ENCODE assay signal across 12 cellular contexts in the genomic region with DNA sequence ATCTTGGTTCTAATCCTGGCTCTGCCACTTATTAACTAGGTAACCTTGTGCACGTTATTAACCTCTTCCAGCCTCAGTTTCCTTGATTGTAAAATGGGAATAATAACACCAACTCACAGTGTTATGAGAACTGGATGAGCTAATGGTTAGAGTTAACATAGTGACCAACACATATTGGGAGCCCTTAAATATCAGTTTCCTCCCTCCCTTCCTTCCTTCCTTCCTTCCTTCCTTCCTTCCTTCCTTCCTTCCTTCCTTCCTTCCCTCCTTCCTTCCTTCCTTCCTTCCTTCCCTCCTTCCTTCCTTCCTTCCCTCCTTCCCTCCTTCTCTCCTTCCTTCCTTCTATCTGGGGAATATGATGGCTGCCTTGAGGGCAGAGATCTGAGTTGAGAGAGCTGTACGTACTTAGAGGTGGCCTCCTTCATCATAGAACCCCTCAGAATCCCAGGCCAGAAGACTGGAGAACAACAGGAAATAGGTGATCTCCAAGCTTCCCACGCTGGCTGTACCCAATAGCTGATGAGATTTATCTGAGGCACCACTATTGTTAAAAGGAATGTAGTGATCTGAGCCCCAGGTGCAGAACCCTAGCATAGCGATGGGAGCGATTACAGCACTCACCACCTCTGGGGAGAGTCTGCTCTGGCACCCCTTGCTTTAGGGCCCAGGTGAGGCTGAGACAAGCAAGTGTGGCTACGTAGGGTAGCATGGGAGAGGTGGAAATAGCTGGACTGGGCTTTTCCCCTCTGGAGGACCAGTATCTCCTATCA. TPM values are rescaled to one million over a fixed set of nuclear protein-coding genes. Genes with fewer than 3 reads are reported as not detected.
A peak's percentile ranks its signal among the peaks of the same experiment; 100 is the strongest.
DNase-seq lines count a peak whose midpoint lies in the region; ATAC-seq and TF ChIP-seq lines count a peak whose summit lies in the region.
"Had no signal": no experiment of that assay in that cellular context is flagged by ENCODE, and none has a peak within 500 bp of the region (broad histone marks: within the 10 kb centered on the region; RNA-seq: fewer than 3 reads in every experiment).

No MANE protein-coding gene starts in this region.

- DNase-seq in CD4-positive, CD25-positive, alpha-beta regulatory T cell, result no peak
- DNase-seq in RWPE1 (ENCODE audit: low spot score) (no peak), esophagus muscularis mucosa (ENCODE audit: extremely low spot score) (no peak), posterior vena cava (ENCODE audit: low spot score) (peak; percentile 40), NCI-H748 (lab: John Stamatoyannopoulos, UW; ENCODE audit: unreplicated experiment) (no peak), HEK293T (ENCODE audit: extremely low spot score) (no peak), AG08395 (ENCODE audit: low spot score) (no peak), germinal center (ENCODE audit: low spot score) (no peak)
- DNase-seq: H9, PC-3, WERI-Rb-1 had no signal

- H3K9me3 Mint-ChIP-seq in CD4-positive, CD25-positive, alpha-beta regulatory T cell, result no peaks in the 10 kb centered on the region
- H3K9me3 Mint-ChIP-seq: H9, memory B cell had no signal

- peaks cover 27% of the 10 kb centered on the region for H3K27me3 Mint-ChIP-seq in CD4-positive, CD25-positive, alpha-beta regulatory T cell
- H3K27me3 Mint-ChIP-seq: memory B cell had no signal

- no peak for TF ChIP-seq CTCF in RWPE1 (conservative IDR thresholded peaks at IDR 0.05; ENCODE audit: low read depth)
- no peak for TF ChIP-seq CTCF in esophagus muscularis mucosa (IDR thresholded peaks at IDR 0.05)

- no peaks in the 10 kb centered on the region for H3K27me3 ChIP-seq in CD4-positive, CD25-positive, alpha-beta regulatory T cell (ENCODE audit: control insufficient read depth, insufficient read depth, low read length)
- H3K27me3 ChIP-seq in esophagus muscularis mucosa, result no peaks in the 10 kb centered on the region

- intact Hi-C loops in esophagus muscularis mucosa (cut with DNase I) (loop anchor here (5.0 kb wide), 1 partner anchor 237 kb away; no protein-coding TSS in a partner anchor), posterior vena cava (cut with DNase I) (loop anchor here in 1 of 2 donors (10.0 kb wide), 2 partner anchors 144 to 174 kb away; partner anchors contain the start of gene GJD3)

- TF ChIP-seq POLR2A in esophagus muscularis mucosa (IDR thresholded peaks at IDR 0.05; ENCODE audit: low read depth), result no peak

- H3K27ac ChIP-seq in CD4-positive, CD25-positive, alpha-beta regulatory T cell (ENCODE audit: insufficient read depth, low read length, poor library complexity, severe bottlenecking), result no peak overlapping the region
- H3K27ac ChIP-seq in RWPE1 (peak overlapping the region; percentile 96), esophagus muscularis mucosa (replicated peaks in 1 of 4) (peak overlapping the region; percentile 54 to 90 (median 61))

- TF ChIP-seq EP300 in esophagus muscularis mucosa (IDR thresholded peaks at IDR 0.05), result no peak

- no peaks in the 10 kb centered on the region for H3K9me3 ChIP-seq in CD4-positive, CD25-positive, alpha-beta regulatory T cell (ENCODE audit: control insufficient read depth in 2 of 2, low read length in 2 of 2)
- H3K9me3 ChIP-seq in esophagus muscularis mucosa, result no peaks in the 10 kb centered on the region

- H3K36me3 ChIP-seq in CD4-positive, CD25-positive, alpha-beta regulatory T cell (ENCODE audit: control insufficient read depth, insufficient read depth, low read length), result no peaks in the 10 kb centered on the region
- H3K36me3 ChIP-seq in esophagus muscularis mucosa, result no peaks in the 10 kb centered on the region
- H3K36me3 ChIP-seq: WERI-Rb-1 had no signal

- peaks cover 43% of the 10 kb centered on the region for H3K4me1 ChIP-seq in CD4-positive, CD25-positive, alpha-beta regulatory T cell (ENCODE audit: control insufficient read depth, insufficient read depth, low read length, poor library complexity, severe bottlenecking)
- peaks cover 88 to 93% (median 90%) of the 10 kb centered on the region in 4 donors for H3K4me1 ChIP-seq in esophagus muscularis mucosa

- H3K36me3 Mint-ChIP-seq in CD4-positive, CD25-positive, alpha-beta regulatory T cell, result no peaks in the 10 kb centered on the region
- H3K36me3 Mint-ChIP-seq: memory B cell had no signal

- peak overlapping the region in 2 of 3 donors; percentile 59 to 88 for H3K27ac Mint-ChIP-seq in CD4-positive, CD25-positive, alpha-beta regulatory T cell

- H3K4me3 Mint-ChIP-seq in CD4-positive, CD25-positive, alpha-beta regulatory T cell, result peak overlapping the region in 1 of 4 donors; percentile 66
- H3K4me3 Mint-ChIP-seq: H9, memory B cell had no signal

- 90% methylated on average over 6 of the region's 6 CpGs for WGBS in esophagus muscularis mucosa

- peaks cover 6 to 74% (median 34%) of the 10 kb centered on the region in 4 donors for H3K4me1 Mint-ChIP-seq in CD4-positive, CD25-positive, alpha-beta regulatory T cell

- POLR2A ChIA-PET in RWPE1 (lab: Yijun Ruan, JAX; ENCODE audit: low non-redundant PET), result no interaction called here
- POLR2A ChIA-PET in HEK293T (lab: Yijun Ruan, JAX), result interaction anchor here (1.3 to 2.3 kb wide), 2 partner anchors 122 to 177 kb away, joined by 4 to 7 read pairs; partner anchors contain the start of gene TOP2A

- ATAC-seq in CD4-positive, CD25-positive, alpha-beta regulatory T cell (ENCODE audit: low read depth in 2 of 2), result no peak
- ATAC-seq: PC-3 had no signal

- no peak overlapping the region for H3K4me3 ChIP-seq in CD4-positive, CD25-positive, alpha-beta regulatory T cell (ENCODE audit: low read depth, low read length)
- H3K4me3 ChIP-seq in esophagus muscularis mucosa, result no peak overlapping the region

- CTCF ChIA-PET in RWPE1 (lab: Yijun Ruan, JAX) (interaction anchor here (0.7 to 1.2 kb wide), 3 partner anchors 9 to 21 kb away, joined by 4 to 6 read pairs (median 5); no protein-coding TSS in a partner anchor), HEK293T (lab: Yijun Ruan, JAX) (interaction anchor here (1.3 to 1.9 kb wide), 2 partner anchors 21 to 231 kb away, joined by 4 read pairs; no protein-coding TSS in a partner anchor)

TF ChIP-seq in HEK293T, 16 proteins besides CTCF, POLR2A, EP300 and RAD21:
- TF ChIP-seq PKNOX1 (IDR thresholded peaks at IDR 0.05) (no peak), ARNT (IDR thresholded peaks at IDR 0.05) (no peak), NFRKB (IDR thresholded peaks at IDR 0.05) (no peak), CTBP1 (IDR thresholded peaks at IDR 0.05; ENCODE audit: borderline replicate concordance) (no peak)

RNA-seq across cellular contexts. Expression of gene CCR7, which starts 26.2 kb away (rescaled TPM):
- total RNA-seq in CD4-positive, CD25-positive, alpha-beta regulatory T cell, result 192 TPM
- polyA plus RNA-seq in CD4-positive, CD25-positive, alpha-beta regulatory T cell, result 100 to 1,000 TPM; 351 to 828 (median 609) TPM
- total RNA-seq in esophagus muscularis mucosa (under 1 TPM in 1 of 4 donors, not detected in 3; 0.33 TPM), posterior vena cava (under 1 TPM; 0.46 to 0.62 TPM)
- total RNA-seq: PC-3 had no signal

RNA-seq across cellular contexts. Expression of gene TNS4, which starts 37.7 kb away (rescaled TPM):
- total RNA-seq in CD4-positive, CD25-positive, alpha-beta regulatory T cell, result 1.1 TPM
- polyA plus RNA-seq in CD4-positive, CD25-positive, alpha-beta regulatory T cell, result under 1 TPM in 1 of 4 donors, not detected in 3; 0.16 TPM
- not detected for total RNA-seq in esophagus muscularis mucosa
- total RNA-seq in posterior vena cava, result under 1 TPM; 0.14 to 0.38 TPM

Comparison
In these comparisons a context has a peak if more than half of its experiments do, and no peak if none do; other contexts are left out.
1. RNA of gene CCR7, which starts 26.2 kb away (total RNA-seq): 192 TPM in CD4-positive, CD25-positive, alpha-beta regulatory T cell (single experiment); 0.46 to 0.62 TPM in posterior vena cava and 0.33 TPM in esophagus muscularis mucosa; every median in the first group is over 100 times any median in the second.